In the genomic region with DNA sequence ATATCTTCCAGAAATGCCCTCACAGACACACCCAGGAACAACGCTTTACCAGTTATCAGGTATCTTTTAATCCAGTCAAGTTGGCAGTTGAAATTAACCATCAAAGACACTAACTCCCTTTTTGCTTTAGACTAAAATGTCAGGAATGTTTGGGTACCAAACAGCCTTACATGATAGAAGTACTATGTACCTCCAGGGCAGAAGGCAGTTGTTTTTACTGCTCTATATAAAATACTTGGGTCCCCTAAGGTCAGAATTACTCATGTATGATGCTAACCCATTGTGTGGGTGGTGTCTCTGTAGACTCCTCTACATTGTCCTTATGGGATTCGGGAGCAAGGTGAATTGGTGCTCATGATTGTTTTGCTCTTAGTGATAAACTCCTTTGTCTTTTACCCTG, we compare ENCODE assay signal across 28 cellular contexts.
"Had no signal": no experiment of that assay in that cellular context is flagged by ENCODE, and none has a peak within 500 bp of the region (broad histone marks: within the 10 kb centered on the region; RNA-seq: fewer than 3 reads in every experiment).

No MANE protein-coding gene starts in this region.

- H3K36me3 Mint-ChIP-seq: activated CD4-positive, alpha-beta memory T cell treated with anti-CD3 and anti-CD28 coated beads for 36 hours; activated CD8-positive, alpha-beta memory T cell treated with anti-CD3 and anti-CD28 coated beads, Interleukin-2, amount 10 ng/mL, durations not matched to agents 7 days and 5 days; activated naive CD8-positive, alpha-beta T cell had no signal

- H3K4me1 ChIP-seq: ascending aorta, esophagus squamous epithelium had no signal

- H3K4me3 ChIP-seq: ascending aorta, esophagus squamous epithelium had no signal

- H3K9me3 ChIP-seq: ascending aorta, esophagus squamous epithelium had no signal

- ATAC-seq: activated CD4-positive, alpha-beta T cell treated with anti-CD3 and anti-CD28 coated beads for 36 hours; activated CD8-positive, alpha-beta memory T cell treated with anti-CD3 and anti-CD28 coated beads, Interleukin-2, amount 10 ng/mL, durations not matched to agents 7 days and 5 days; activated CD8-positive, alpha-beta T cell treated with anti-CD3 and anti-CD28 coated beads, Interleukin-2, amount 10 ng/mL, durations not matched to agents 7 days and 5 days; activated T-cell treated with anti-CD3 and anti-CD28 coated beads, Interleukin-2, amount 50 U/mL, for 72 hours; effector memory CD8-positive, alpha-beta T cell had no signal

- H3K27ac ChIP-seq: ascending aorta, brain microvascular endothelial cell, epithelial cell of prostate, esophagus squamous epithelium had no signal

- H3K4me1 Mint-ChIP-seq: activated CD4-positive, alpha-beta T cell treated with anti-CD3 and anti-CD28 coated beads for 36 hours; activated CD4-positive, alpha-beta T cell treated with anti-CD3 and anti-CD28 coated beads, Interleukin-2, amount 10 ng/mL, durations not matched to agents 24 days and 14 days; activated CD8-positive, alpha-beta memory T cell treated with anti-CD3 and anti-CD28 coated beads, Interleukin-2, amount 10 ng/mL, durations not matched to agents 7 days and 5 days had no signal

- H3K36me3 ChIP-seq: ascending aorta, brain microvascular endothelial cell, esophagus squamous epithelium had no signal

- DNase-seq: activated CD4-positive, alpha-beta memory T cell treated with anti-CD3 and anti-CD28 coated beads for 36 hours; activated CD4-positive, alpha-beta T cell treated with anti-CD3 and anti-CD28 coated beads for 36 hours; activated CD4-positive, alpha-beta T cell treated with anti-CD3 and anti-CD28 coated beads, Interleukin-2, amount 10 ng/mL, durations not matched to agents 24 days and 14 days; activated CD4-positive, CD25-positive, alpha-beta regulatory T cell; activated CD4-positive, CD25-positive, alpha-beta regulatory T cell treated with anti-CD3 and anti-CD28 coated beads, Interleukin-2, amount 50 U/mL, for 72 hours; activated CD8-positive, alpha-beta memory T cell treated with anti-CD3 and anti-CD28 coated beads, Interleukin-2, amount 10 ng/mL, durations not matched to agents 7 days and 5 days; activated CD8-positive, alpha-beta memory T cell treated with anti-CD3 and anti-CD28 coated beads, Interleukin-2, amount 50 U/mL, for 48 hours; activated CD8-positive, alpha-beta T cell treated with anti-CD3 and anti-CD28 coated beads, Interleukin-2, amount 10 ng/mL, durations not matched to agents 7 days and 5 days; activated gamma-delta T cell; activated naive CD4-positive, alpha-beta T cell; activated naive CD4-positive, alpha-beta T cell treated with anti-CD3 and anti-CD28 coated beads, Interleukin-2, amount 50 U/mL, for 16 hours; activated T-cell treated with anti-CD3 and anti-CD28 coated beads for 4 hours; activated T-cell treated with anti-CD3 and anti-CD28 coated beads, Interleukin-2, amount 50 U/mL, for 24 hours; activated T-cell treated with anti-CD3 and anti-CD28 coated beads, Interleukin-2, amount 50 U/mL, for 72 hours; brain microvascular endothelial cell; caudate nucleus; cortex of kidney; dermis blood vessel endothelial cell; effector CD4-positive, alpha-beta T cell; effector memory CD8-positive, alpha-beta T cell; esophagus squamous epithelium; head of caudate nucleus; hippocampal formation; T-helper 1 cell; T-helper 2 cell had no signal

- H3K4me3 Mint-ChIP-seq: activated CD4-positive, alpha-beta memory T cell treated with anti-CD3 and anti-CD28 coated beads for 36 hours; activated CD4-positive, alpha-beta T cell treated with anti-CD3 and anti-CD28 coated beads for 36 hours; activated CD4-positive, alpha-beta T cell treated with anti-CD3 and anti-CD28 coated beads, Interleukin-2, amount 10 ng/mL, durations not matched to agents 24 days and 14 days; activated CD8-positive, alpha-beta memory T cell treated with anti-CD3 and anti-CD28 coated beads, Interleukin-2, amount 10 ng/mL, durations not matched to agents 7 days and 5 days; activated CD8-positive, alpha-beta T cell treated with anti-CD3 and anti-CD28 coated beads, Interleukin-2, amount 10 ng/mL, durations not matched to agents 7 days and 5 days; activated naive CD8-positive, alpha-beta T cell; activated T-cell treated with anti-CD3 and anti-CD28 coated beads, Interleukin-2, amount 50 U/mL, for 24 hours; activated T-cell treated with anti-CD3 and anti-CD28 coated beads, Interleukin-2, amount 50 U/mL, for 72 hours; effector memory CD8-positive, alpha-beta T cell had no signal

- H3K27me3 Mint-ChIP-seq: activated CD4-positive, alpha-beta memory T cell treated with anti-CD3 and anti-CD28 coated beads for 36 hours; activated CD4-positive, alpha-beta T cell treated with anti-CD3 and anti-CD28 coated beads for 36 hours; activated CD4-positive, alpha-beta T cell treated with anti-CD3 and anti-CD28 coated beads, Interleukin-2, amount 10 ng/mL, durations not matched to agents 24 days and 14 days; activated CD8-positive, alpha-beta memory T cell treated with anti-CD3 and anti-CD28 coated beads, Interleukin-2, amount 10 ng/mL, durations not matched to agents 7 days and 5 days; activated naive CD8-positive, alpha-beta T cell; activated T-cell treated with anti-CD3 and anti-CD28 coated beads, Interleukin-2, amount 50 U/mL, for 24 hours; effector memory CD8-positive, alpha-beta T cell had no signal

- H3K27ac Mint-ChIP-seq: activated CD4-positive, alpha-beta memory T cell treated with anti-CD3 and anti-CD28 coated beads for 36 hours; activated CD4-positive, alpha-beta T cell treated with anti-CD3 and anti-CD28 coated beads for 36 hours; activated CD4-positive, alpha-beta T cell treated with anti-CD3 and anti-CD28 coated beads, Interleukin-2, amount 10 ng/mL, durations not matched to agents 24 days and 14 days; activated CD8-positive, alpha-beta memory T cell treated with anti-CD3 and anti-CD28 coated beads, Interleukin-2, amount 10 ng/mL, durations not matched to agents 7 days and 5 days; activated CD8-positive, alpha-beta T cell treated with anti-CD3 and anti-CD28 coated beads, Interleukin-2, amount 10 ng/mL, durations not matched to agents 7 days and 5 days; activated naive CD8-positive, alpha-beta T cell; activated T-cell treated with anti-CD3 and anti-CD28 coated beads, Interleukin-2, amount 50 U/mL, for 24 hours; activated T-cell treated with anti-CD3 and anti-CD28 coated beads, Interleukin-2, amount 50 U/mL, for 72 hours; effector memory CD8-positive, alpha-beta T cell had no signal

- H3K27me3 ChIP-seq: ascending aorta, brain microvascular endothelial cell, esophagus squamous epithelium had no signal
